Comparison of ENCODE assay signal across 2 cellular contexts in genomic region chr3:123799544-123800351, GRCh38.
TF ChIP-seq lines count a peak whose summit lies in the region.

No MANE protein-coding gene starts in this region.

TF ChIP-seq in A549, 52 proteins besides CTCF, POLR2A, EP300 and RAD21:
- TF ChIP-seq ZSCAN20 (CRISPR knock-in tag; IDR thresholded peaks at IDR 0.05) (no peak), NPAS2 (CRISPR knock-in tag; IDR thresholded peaks at IDR 0.05; ENCODE audit: borderline replicate concordance) (no peak), TFCP2L1 (CRISPR knock-in tag; IDR thresholded peaks at IDR 0.05) (no peak), TP53 (CRISPR knock-in tag; IDR thresholded peaks at IDR 0.05) (no peak), HOXB5 (CRISPR knock-in tag; IDR thresholded peaks at IDR 0.05) (no peak), ESRRA (IDR thresholded peaks at IDR 0.05; ENCODE audit: borderline replicate concordance, low read length) (no peak), HEYL (CRISPR knock-in tag; IDR thresholded peaks at IDR 0.05) (no peak), ZNF302 (CRISPR knock-in tag; IDR thresholded peaks at IDR 0.05) (no peak), CHD4 (IDR thresholded peaks at IDR 0.05; ENCODE audit: borderline replicate concordance) (no peak), RNF2 (IDR thresholded peaks at IDR 0.05; ENCODE audit: borderline replicate concordance, low read depth) (no peak), KDM1A (IDR thresholded peaks at IDR 0.05; ENCODE audit: low read depth) (no peak), KDM5A (IDR thresholded peaks at IDR 0.05) (no peak), JUNB (IDR thresholded peaks at IDR 0.05) (no peak), NR3C1 (IDR thresholded peaks at IDR 0.05) (no peak), MAZ (IDR thresholded peaks at IDR 0.05; ENCODE audit: borderline replicate concordance, low read depth, low read length) (no peak)
- TF ChIP-seq, protein P1, sequence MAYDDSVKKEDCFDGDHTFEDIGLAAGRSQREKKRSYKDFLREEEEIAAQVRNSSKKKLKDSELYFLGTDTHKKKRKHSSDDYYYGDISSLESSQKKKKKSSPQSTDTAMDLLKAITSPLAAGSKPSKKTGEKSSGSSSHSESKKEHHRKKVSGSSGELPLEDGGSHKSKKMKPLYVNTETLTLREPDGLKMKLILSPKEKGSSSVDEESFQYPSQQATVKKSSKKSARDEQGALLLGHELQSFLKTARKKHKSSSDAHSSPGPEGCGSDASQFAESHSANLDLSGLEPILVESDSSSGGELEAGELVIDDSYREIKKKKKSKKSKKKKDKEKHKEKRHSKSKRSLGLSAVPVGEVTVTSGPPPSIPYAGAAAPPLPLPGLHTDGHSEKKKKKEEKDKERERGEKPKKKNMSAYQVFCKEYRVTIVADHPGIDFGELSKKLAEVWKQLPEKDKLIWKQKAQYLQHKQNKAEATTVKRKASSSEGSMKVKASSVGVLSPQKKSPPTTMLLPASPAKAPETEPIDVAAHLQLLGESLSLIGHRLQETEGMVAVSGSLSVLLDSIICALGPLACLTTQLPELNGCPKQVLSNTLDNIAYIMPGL (CRISPR knock-in tag; IDR thresholded peaks at IDR 0.05; ENCODE audit: borderline replicate concordance): no peak
- TF ChIP-seq, protein P2, sequence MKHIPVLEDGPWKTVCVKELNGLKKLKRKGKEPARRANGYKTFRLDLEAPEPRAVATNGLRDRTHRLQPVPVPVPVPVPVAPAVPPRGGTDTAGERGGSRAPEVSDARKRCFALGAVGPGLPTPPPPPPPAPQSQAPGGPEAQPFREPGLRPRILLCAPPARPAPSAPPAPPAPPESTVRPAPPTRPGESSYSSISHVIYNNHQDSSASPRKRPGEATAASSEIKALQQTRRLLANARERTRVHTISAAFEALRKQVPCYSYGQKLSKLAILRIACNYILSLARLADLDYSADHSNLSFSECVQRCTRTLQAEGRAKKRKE (CRISPR knock-in tag; IDR thresholded peaks at IDR 0.05; ENCODE audit: low read depth): no peak
- TF ChIP-seq, protein P3, sequence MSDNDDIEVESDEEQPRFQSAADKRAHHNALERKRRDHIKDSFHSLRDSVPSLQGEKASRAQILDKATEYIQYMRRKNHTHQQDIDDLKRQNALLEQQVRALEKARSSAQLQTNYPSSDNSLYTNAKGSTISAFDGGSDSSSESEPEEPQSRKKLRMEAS (IDR thresholded peaks at IDR 0.05): no peak
- TF ChIP-seq, protein P4, sequence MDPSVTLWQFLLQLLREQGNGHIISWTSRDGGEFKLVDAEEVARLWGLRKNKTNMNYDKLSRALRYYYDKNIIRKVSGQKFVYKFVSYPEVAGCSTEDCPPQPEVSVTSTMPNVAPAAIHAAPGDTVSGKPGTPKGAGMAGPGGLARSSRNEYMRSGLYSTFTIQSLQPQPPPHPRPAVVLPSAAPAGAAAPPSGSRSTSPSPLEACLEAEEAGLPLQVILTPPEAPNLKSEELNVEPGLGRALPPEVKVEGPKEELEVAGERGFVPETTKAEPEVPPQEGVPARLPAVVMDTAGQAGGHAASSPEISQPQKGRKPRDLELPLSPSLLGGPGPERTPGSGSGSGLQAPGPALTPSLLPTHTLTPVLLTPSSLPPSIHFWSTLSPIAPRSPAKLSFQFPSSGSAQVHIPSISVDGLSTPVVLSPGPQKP (IDR thresholded peaks at IDR 0.05; ENCODE audit: low read depth, low read length): no peak
- TF ChIP-seq, protein P5, sequence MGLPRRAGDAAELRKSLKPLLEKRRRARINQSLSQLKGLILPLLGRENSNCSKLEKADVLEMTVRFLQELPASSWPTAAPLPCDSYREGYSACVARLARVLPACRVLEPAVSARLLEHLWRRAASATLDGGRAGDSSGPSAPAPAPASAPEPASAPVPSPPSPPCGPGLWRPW (IDR thresholded peaks at IDR 0.05): no peak

TF ChIP-seq in IMR-90, 13 proteins besides CTCF, POLR2A, EP300 and RAD21:
- TF ChIP-seq, protein P4 (IDR thresholded peaks at IDR 0.05; ENCODE audit: borderline replicate concordance, low read depth, low read length): no peak
- TF ChIP-seq MXI1 (IDR thresholded peaks at IDR 0.05; ENCODE audit: borderline replicate concordance, low read depth, low read length): 0 out of 2 replicates have a peak, but pooled peaks have one; percentile 27
